In the genomic region with DNA sequence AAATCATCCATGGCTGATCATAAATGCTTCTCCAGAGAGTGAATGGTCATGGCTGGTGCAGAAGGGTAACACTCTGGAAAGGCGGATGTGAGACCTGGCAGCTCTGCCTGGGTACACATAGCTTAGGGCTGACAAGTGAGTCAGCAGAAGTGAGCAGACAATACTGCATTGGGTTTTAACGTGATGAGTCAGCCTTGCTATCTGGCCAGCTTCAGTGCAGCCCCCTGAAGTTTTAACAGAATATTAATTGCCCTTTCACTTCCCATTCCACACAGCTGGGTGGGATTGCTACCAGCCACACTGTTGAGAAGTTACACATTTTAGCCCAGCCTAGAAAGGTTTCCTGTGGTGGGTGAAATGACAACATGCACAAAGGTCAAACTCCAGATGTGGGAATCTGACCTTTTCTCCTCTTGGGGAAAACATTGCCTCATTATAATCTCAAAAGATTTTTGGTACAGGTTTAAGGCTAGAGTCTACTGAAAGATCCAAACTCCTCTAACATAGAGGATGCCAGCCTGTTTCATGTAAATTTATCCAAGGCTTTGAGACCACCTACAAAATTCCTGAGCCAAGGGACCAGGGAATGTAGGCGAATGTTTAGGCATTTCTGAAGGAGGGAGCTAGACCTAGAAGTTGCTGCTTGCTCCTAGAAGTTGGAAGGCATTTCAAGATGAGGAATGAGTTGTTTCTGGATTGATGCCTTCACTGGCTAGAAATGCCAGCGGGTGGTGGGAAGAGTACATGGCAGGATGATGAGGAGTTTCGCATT, we compare ENCODE assay signal across 1 cellular context.
TF ChIP-seq lines count a peak whose summit lies in the region.

No MANE protein-coding gene starts in this region.

TF ChIP-seq in K562, 482 proteins besides CTCF, POLR2A, EP300 and RAD21 (continued from another document and continues in another):
- TF ChIP-seq SAFB (IDR thresholded peaks at IDR 0.05; ENCODE audit: borderline replicate concordance, low read depth, low read length) (no peak), ZBTB8A (IDR thresholded peaks at IDR 0.05; ENCODE audit: partially characterized antibody) (no peak), RBM34 (IDR thresholded peaks at IDR 0.05; ENCODE audit: borderline replicate concordance, insufficient read depth, low read length) (no peak), TAF15 (IDR thresholded peaks at IDR 0.05; ENCODE audit: low read depth, low read length) (no peak), HNRNPLL (IDR thresholded peaks at IDR 0.05; ENCODE audit: low read depth, low read length, poor library complexity, severe bottlenecking) (no peak), MTA1 (IDR thresholded peaks at IDR 0.05; ENCODE audit: borderline replicate concordance) (no peak), ZNF23 (CRISPR knock-in tag; IDR thresholded peaks at IDR 0.05) (0 out of 2 replicates have a peak, but pooled peaks have one; percentile 13), SAP30 (IDR thresholded peaks at IDR 0.05; ENCODE audit: borderline replicate concordance, insufficient read depth, low read depth, low read length, poor library complexity, severe bottlenecking) (no peak), ZNF232 (CRISPR knock-in tag; IDR thresholded peaks at IDR 0.05) (no peak), PRPF4 (IDR thresholded peaks at IDR 0.05; ENCODE audit: insufficient read depth, low read depth, low read length, poor library complexity, severe bottlenecking) (no peak), YBX1 (IDR thresholded peaks at IDR 0.05) (no peak), DDX20 (tag; IDR thresholded peaks at IDR 0.05; ENCODE audit: low read depth) (no peak; the same call in 1 of the 2 replicates), ARID1B (IDR thresholded peaks at IDR 0.05) (peak; percentile 95), KAT8 (IDR thresholded peaks at IDR 0.05; ENCODE audit: low read depth) (no peak), HMGN3 (IDR thresholded peaks at IDR 0.05; ENCODE audit: borderline replicate concordance, extremely low read depth, insufficient read length, low read depth, low read length) (no peak), MYC (IDR thresholded peaks at IDR 0.05; ENCODE audit: low read depth, low read length) (no peak), MYC (CRISPR knock-in tag; IDR thresholded peaks at IDR 0.05; ENCODE audit: borderline replicate concordance, low read depth) (no peak), BRD9 (IDR thresholded peaks at IDR 0.05; ENCODE audit: low read depth, partially characterized antibody) (peak; percentile 73), POLR2AphosphoS2 (IDR thresholded peaks at IDR 0.05; ENCODE audit: low read length) (no peak), KDM2B (CRISPR knock-in tag; IDR thresholded peaks at IDR 0.05) (no peak), ZNF668 (CRISPR knock-in tag; IDR thresholded peaks at IDR 0.05) (no peak), SMARCE1 (IDR thresholded peaks at IDR 0.05) (peak; percentile 97), SRSF3 (IDR thresholded peaks at IDR 0.05; ENCODE audit: insufficient read depth, low read length) (no peak), ZNF146 (CRISPR knock-in tag; IDR thresholded peaks at IDR 0.05; ENCODE audit: unreplicated experiment) (no peak), RBM17 (IDR thresholded peaks at IDR 0.05; ENCODE audit: borderline replicate concordance, low read depth, low read length) (no peak), ZNF695 (CRISPR knock-in tag; IDR thresholded peaks at IDR 0.05) (no peak)
- TF ChIP-seq, protein P1, sequence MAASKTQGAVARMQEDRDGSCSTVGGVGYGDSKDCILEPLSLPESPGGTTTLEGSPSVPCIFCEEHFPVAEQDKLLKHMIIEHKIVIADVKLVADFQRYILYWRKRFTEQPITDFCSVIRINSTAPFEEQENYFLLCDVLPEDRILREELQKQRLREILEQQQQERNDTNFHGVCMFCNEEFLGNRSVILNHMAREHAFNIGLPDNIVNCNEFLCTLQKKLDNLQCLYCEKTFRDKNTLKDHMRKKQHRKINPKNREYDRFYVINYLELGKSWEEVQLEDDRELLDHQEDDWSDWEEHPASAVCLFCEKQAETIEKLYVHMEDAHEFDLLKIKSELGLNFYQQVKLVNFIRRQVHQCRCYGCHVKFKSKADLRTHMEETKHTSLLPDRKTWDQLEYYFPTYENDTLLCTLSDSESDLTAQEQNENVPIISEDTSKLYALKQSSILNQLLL (CRISPR knock-in tag; IDR thresholded peaks at IDR 0.05; ENCODE audit: borderline replicate concordance) = no peak
- TF ChIP-seq, protein P2, sequence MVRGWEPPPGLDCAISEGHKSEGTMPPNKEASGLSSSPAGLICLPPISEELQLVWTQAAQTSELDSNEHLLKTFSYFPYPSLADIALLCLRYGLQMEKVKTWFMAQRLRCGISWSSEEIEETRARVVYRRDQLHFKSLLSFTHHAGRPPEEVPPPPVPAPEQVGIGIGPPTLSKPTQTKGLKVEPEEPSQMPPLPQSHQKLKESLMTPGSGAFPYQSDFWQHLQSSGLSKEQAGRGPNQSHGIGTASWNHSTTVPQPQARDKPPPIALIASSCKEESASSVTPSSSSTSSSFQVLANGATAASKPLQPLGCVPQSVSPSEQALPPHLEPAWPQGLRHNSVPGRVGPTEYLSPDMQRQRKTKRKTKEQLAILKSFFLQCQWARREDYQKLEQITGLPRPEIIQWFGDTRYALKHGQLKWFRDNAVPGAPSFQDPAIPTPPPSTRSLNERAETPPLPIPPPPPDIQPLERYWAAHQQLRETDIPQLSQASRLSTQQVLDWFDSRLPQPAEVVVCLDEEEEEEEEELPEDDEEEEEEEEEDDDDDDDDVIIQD (CRISPR knock-in tag; IDR thresholded peaks at IDR 0.05) = no peak
- TF ChIP-seq, protein P3, sequence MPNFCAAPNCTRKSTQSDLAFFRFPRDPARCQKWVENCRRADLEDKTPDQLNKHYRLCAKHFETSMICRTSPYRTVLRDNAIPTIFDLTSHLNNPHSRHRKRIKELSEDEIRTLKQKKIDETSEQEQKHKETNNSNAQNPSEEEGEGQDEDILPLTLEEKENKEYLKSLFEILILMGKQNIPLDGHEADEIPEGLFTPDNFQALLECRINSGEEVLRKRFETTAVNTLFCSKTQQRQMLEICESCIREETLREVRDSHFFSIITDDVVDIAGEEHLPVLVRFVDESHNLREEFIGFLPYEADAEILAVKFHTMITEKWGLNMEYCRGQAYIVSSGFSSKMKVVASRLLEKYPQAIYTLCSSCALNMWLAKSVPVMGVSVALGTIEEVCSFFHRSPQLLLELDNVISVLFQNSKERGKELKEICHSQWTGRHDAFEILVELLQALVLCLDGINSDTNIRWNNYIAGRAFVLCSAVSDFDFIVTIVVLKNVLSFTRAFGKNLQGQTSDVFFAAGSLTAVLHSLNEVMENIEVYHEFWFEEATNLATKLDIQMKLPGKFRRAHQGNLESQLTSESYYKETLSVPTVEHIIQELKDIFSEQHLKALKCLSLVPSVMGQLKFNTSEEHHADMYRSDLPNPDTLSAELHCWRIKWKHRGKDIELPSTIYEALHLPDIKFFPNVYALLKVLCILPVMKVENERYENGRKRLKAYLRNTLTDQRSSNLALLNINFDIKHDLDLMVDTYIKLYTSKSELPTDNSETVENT (CRISPR knock-in tag; IDR thresholded peaks at IDR 0.05) = no peak
- TF ChIP-seq, protein P4, sequence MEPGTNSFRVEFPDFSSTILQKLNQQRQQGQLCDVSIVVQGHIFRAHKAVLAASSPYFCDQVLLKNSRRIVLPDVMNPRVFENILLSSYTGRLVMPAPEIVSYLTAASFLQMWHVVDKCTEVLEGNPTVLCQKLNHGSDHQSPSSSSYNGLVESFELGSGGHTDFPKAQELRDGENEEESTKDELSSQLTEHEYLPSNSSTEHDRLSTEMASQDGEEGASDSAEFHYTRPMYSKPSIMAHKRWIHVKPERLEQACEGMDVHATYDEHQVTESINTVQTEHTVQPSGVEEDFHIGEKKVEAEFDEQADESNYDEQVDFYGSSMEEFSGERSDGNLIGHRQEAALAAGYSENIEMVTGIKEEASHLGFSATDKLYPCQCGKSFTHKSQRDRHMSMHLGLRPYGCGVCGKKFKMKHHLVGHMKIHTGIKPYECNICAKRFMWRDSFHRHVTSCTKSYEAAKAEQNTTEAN (CRISPR knock-in tag; IDR thresholded peaks at IDR 0.05) = no peak
- TF ChIP-seq, protein P5, sequence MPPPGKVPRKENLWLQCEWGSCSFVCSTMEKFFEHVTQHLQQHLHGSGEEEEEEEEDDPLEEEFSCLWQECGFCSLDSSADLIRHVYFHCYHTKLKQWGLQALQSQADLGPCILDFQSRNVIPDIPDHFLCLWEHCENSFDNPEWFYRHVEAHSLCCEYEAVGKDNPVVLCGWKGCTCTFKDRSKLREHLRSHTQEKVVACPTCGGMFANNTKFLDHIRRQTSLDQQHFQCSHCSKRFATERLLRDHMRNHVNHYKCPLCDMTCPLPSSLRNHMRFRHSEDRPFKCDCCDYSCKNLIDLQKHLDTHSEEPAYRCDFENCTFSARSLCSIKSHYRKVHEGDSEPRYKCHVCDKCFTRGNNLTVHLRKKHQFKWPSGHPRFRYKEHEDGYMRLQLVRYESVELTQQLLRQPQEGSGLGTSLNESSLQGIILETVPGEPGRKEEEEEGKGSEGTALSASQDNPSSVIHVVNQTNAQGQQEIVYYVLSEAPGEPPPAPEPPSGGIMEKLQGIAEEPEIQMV (tag; conservative IDR thresholded peaks at IDR 0.05; ENCODE audit: low read depth) = no peak; the same call in 1 of the 2 replicates
- TF ChIP-seq, protein P6, sequence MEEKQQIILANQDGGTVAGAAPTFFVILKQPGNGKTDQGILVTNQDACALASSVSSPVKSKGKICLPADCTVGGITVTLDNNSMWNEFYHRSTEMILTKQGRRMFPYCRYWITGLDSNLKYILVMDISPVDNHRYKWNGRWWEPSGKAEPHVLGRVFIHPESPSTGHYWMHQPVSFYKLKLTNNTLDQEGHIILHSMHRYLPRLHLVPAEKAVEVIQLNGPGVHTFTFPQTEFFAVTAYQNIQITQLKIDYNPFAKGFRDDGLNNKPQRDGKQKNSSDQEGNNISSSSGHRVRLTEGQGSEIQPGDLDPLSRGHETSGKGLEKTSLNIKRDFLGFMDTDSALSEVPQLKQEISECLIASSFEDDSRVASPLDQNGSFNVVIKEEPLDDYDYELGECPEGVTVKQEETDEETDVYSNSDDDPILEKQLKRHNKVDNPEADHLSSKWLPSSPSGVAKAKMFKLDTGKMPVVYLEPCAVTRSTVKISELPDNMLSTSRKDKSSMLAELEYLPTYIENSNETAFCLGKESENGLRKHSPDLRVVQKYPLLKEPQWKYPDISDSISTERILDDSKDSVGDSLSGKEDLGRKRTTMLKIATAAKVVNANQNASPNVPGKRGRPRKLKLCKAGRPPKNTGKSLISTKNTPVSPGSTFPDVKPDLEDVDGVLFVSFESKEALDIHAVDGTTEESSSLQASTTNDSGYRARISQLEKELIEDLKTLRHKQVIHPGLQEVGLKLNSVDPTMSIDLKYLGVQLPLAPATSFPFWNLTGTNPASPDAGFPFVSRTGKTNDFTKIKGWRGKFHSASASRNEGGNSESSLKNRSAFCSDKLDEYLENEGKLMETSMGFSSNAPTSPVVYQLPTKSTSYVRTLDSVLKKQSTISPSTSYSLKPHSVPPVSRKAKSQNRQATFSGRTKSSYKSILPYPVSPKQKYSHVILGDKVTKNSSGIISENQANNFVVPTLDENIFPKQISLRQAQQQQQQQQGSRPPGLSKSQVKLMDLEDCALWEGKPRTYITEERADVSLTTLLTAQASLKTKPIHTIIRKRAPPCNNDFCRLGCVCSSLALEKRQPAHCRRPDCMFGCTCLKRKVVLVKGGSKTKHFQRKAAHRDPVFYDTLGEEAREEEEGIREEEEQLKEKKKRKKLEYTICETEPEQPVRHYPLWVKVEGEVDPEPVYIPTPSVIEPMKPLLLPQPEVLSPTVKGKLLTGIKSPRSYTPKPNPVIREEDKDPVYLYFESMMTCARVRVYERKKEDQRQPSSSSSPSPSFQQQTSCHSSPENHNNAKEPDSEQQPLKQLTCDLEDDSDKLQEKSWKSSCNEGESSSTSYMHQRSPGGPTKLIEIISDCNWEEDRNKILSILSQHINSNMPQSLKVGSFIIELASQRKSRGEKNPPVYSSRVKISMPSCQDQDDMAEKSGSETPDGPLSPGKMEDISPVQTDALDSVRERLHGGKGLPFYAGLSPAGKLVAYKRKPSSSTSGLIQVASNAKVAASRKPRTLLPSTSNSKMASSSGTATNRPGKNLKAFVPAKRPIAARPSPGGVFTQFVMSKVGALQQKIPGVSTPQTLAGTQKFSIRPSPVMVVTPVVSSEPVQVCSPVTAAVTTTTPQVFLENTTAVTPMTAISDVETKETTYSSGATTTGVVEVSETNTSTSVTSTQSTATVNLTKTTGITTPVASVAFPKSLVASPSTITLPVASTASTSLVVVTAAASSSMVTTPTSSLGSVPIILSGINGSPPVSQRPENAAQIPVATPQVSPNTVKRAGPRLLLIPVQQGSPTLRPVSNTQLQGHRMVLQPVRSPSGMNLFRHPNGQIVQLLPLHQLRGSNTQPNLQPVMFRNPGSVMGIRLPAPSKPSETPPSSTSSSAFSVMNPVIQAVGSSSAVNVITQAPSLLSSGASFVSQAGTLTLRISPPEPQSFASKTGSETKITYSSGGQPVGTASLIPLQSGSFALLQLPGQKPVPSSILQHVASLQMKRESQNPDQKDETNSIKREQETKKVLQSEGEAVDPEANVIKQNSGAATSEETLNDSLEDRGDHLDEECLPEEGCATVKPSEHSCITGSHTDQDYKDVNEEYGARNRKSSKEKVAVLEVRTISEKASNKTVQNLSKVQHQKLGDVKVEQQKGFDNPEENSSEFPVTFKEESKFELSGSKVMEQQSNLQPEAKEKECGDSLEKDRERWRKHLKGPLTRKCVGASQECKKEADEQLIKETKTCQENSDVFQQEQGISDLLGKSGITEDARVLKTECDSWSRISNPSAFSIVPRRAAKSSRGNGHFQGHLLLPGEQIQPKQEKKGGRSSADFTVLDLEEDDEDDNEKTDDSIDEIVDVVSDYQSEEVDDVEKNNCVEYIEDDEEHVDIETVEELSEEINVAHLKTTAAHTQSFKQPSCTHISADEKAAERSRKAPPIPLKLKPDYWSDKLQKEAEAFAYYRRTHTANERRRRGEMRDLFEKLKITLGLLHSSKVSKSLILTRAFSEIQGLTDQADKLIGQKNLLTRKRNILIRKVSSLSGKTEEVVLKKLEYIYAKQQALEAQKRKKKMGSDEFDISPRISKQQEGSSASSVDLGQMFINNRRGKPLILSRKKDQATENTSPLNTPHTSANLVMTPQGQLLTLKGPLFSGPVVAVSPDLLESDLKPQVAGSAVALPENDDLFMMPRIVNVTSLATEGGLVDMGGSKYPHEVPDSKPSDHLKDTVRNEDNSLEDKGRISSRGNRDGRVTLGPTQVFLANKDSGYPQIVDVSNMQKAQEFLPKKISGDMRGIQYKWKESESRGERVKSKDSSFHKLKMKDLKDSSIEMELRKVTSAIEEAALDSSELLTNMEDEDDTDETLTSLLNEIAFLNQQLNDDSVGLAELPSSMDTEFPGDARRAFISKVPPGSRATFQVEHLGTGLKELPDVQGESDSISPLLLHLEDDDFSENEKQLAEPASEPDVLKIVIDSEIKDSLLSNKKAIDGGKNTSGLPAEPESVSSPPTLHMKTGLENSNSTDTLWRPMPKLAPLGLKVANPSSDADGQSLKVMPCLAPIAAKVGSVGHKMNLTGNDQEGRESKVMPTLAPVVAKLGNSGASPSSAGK (IDR thresholded peaks at IDR 0.05) = no peak
- TF ChIP-seq, protein P7, sequence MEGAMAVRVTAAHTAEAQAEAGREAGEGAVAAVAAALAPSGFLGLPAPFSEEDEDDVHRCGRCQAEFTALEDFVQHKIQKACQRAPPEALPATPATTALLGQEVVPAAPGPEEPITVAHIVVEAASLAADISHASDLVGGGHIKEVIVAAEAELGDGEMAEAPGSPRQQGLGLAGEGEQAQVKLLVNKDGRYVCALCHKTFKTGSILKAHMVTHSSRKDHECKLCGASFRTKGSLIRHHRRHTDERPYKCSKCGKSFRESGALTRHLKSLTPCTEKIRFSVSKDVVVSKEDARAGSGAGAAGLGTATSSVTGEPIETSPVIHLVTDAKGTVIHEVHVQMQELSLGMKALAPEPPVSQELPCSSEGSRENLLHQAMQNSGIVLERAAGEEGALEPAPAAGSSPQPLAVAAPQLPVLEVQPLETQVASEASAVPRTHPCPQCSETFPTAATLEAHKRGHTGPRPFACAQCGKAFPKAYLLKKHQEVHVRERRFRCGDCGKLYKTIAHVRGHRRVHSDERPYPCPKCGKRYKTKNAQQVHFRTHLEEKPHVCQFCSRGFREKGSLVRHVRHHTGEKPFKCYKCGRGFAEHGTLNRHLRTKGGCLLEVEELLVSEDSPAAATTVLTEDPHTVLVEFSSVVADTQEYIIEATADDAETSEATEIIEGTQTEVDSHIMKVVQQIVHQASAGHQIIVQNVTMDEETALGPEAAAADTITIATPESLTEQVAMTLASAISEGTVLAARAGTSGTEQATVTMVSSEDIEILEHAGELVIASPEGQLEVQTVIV (CRISPR knock-in tag; IDR thresholded peaks at IDR 0.05; ENCODE audit: borderline replicate concordance) = no peak
